In the genomic region with DNA sequence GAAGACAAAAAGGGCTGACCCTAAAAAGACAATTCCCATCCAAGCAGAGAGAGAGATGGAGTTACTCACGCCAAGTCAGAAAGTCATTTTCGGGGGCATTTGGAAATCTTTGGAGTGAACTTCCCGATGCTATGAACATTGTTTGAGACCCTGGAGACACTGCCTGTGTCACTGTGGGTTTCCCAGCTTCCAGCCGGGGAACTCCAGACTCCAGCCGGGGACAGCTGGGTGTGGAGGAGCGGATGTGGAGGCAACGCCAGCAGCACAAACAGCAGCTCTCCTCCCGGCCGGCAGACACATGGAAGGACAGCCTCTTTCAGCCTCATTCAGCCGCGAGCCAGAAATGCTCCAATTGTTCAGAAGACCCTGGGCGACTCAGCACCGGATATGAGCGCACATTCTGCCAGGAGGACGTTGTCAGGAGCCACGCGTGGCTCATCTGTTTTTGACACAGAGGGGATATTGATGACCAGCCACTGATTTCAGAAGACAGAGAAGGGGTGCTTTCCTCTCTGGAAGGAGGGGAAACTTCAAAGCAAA, we compare ENCODE assay signal across 1 cellular context.
TF ChIP-seq lines count a peak whose summit lies in the region.

No MANE protein-coding gene starts in this region.

TF ChIP-seq in SK-N-SH treated with all-trans-retinoic acid at 6 μM for 48 hours, 23 proteins besides CTCF, POLR2A, EP300 and RAD21 (continued from another document):
- 0 out of 2 replicates have a peak, but pooled peaks have one; percentile 40 for TF ChIP-seq TSHZ2 (CRISPR knock-in tag; IDR thresholded peaks at IDR 0.05)
- peak; percentile 95 for TF ChIP-seq SNAI2 (CRISPR knock-in tag; IDR thresholded peaks at IDR 0.05)
- TF ChIP-seq PATZ1 (CRISPR knock-in tag; IDR thresholded peaks at IDR 0.05; ENCODE audit: borderline replicate concordance), result no peak
- TF ChIP-seq RARB (CRISPR knock-in tag; IDR thresholded peaks at IDR 0.05), result peak; percentile 94
- TF ChIP-seq ARNTL (CRISPR knock-in tag; IDR thresholded peaks at IDR 0.05; ENCODE audit: borderline replicate concordance, low read depth), result no peak
